21 cellular contexts compared by ENCODE assay signal in the genomic region with DNA sequence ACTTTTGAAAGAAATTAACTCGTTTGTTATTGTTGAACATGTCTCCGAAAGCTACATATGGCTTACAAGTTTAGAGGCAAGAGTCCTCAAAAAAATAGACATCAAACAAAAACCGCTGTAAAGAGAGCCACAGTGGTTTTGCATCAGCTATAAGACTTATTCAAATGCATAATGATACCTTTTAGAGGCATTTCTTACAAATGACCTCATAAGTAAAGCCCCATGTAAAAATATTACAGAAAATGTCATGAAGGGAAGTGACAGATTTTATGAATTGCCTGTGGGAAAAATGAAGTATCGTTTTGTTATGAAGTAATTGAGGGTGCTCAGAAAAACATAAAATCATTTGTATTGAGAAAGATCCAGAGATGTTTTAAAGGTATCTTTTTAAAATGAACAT.
DNase-seq lines count a peak whose midpoint lies in the region; ATAC-seq, FAIRE-seq and TF ChIP-seq lines count a peak whose summit lies in the region.
"Had no signal": no experiment of that assay in that cellular context is flagged by ENCODE, and none has a peak within 500 bp of the region (broad histone marks: within the 10 kb centered on the region; RNA-seq: fewer than 3 reads in every experiment).

No MANE protein-coding gene starts in this region.

- H3K4me3 ChIP-seq in GM23338 (no peak overlapping the region), SJCRH30 (no peak overlapping the region), esophagus muscularis mucosa (no peak overlapping the region)
- H3K4me3 ChIP-seq: A549; BLaER1 treated with 17β-estradiol and CSF1 and Interleukin-3, amounts not matched to agents 10 nM and 100 nM had no signal

- DNase-seq in GM23338 (ENCODE audit: low spot score) (no peak), SJCRH30 (no peak), frontal cortex (ENCODE audit: low spot score in 2 of 2) (no peak), esophagus muscularis mucosa (ENCODE audit: extremely low spot score) (no peak)
- DNase-seq in stimulated activated CD4-positive, alpha-beta T cell treated with anti-CD3 and anti-CD28 coated beads, Interleukin-4, amount 100 ng/mL, for 1 hour: no peak
- DNase-seq: AML-193; Caco-2; Calu3; CD4-positive, alpha-beta T cell; CD8-positive, alpha-beta T cell; DMS79 treated with DMSO at 0.1 percent for 48 hours; GF-D8 had no signal

- H4K20me1 ChIP-seq in GM23338 (replicated peaks; ENCODE audit: insufficient read depth): no peaks in the 10 kb centered on the region
- H4K20me1 ChIP-seq: BLaER1 treated with 17β-estradiol and CSF1 and Interleukin-3, amounts not matched to agents 10 nM and 100 nM had no signal

- H3F3A ChIP-seq in GM23338 (replicated peaks; ENCODE audit: low read depth): no peaks in the 10 kb centered on the region

- H3K9me3 ChIP-seq in SJCRH30 (replicated peaks): no peaks in the 10 kb centered on the region
- no peaks in the 10 kb centered on the region for H3K9me3 ChIP-seq in esophagus muscularis mucosa
- H3K9me3 ChIP-seq: A549; BLaER1 treated with 17β-estradiol and CSF1 and Interleukin-3, amounts not matched to agents 10 nM and 100 nM; Caco-2 had no signal

- no peak for TF ChIP-seq POLR2A in esophagus muscularis mucosa (IDR thresholded peaks at IDR 0.05; ENCODE audit: low read depth)

- peaks cover 18% of the 10 kb centered on the region; the same call in 2 of the 3 replicates for H3K4me1 Mint-ChIP-seq in GM23338
- H3K4me1 Mint-ChIP-seq: B cell had no signal

- no peak overlapping the region; the same call in 1 of the 2 replicates for H2AFZ ChIP-seq in GM23338

- H3K4me1 ChIP-seq in GM23338 (ENCODE audit: insufficient read depth) (peaks cover 8% of the 10 kb centered on the region), SJCRH30 (peaks cover 16% of the 10 kb centered on the region), esophagus muscularis mucosa (no peaks in the 10 kb centered on the region)
- H3K4me1 ChIP-seq: A549; BLaER1 treated with 17β-estradiol and CSF1 and Interleukin-3, amounts not matched to agents 10 nM and 100 nM; Caco-2 had no signal

- TF ChIP-seq CTCF in GM23338 (conservative IDR thresholded peaks at IDR 0.05; ENCODE audit: low read depth in 2 of 2): no peak
- TF ChIP-seq CTCF in esophagus muscularis mucosa (IDR thresholded peaks at IDR 0.05): no peak

- 75% methylated on average over 4 of the region's 4 CpGs for WGBS in esophagus muscularis mucosa

- no peaks in the 10 kb centered on the region for H3K9me2 ChIP-seq in GM23338 (ENCODE audit: insufficient read depth)

- H3K4me2 ChIP-seq in GM23338: no peak overlapping the region
- H3K4me2 ChIP-seq: A549; BLaER1 treated with 17β-estradiol and CSF1 and Interleukin-3, amounts not matched to agents 10 nM and 100 nM had no signal

- peak; percentile 31 for FAIRE-seq in frontal cortex (lab: Jason Lieb, UNC)
- FAIRE-seq: A549, D721Med, G401.6, GM12892, GM18507 had no signal

- H3K27me3 Mint-ChIP-seq in GM23338 (ENCODE audit: insufficient read depth, low read depth, poor library complexity): no peaks in the 10 kb centered on the region
- H3K27me3 Mint-ChIP-seq: B cell; CD4-positive, alpha-beta T cell had no signal

- intact Hi-C loops in esophagus muscularis mucosa (cut with DNase I): no loop called here

- no peak for TF ChIP-seq EP300 in esophagus muscularis mucosa (IDR thresholded peaks at IDR 0.05)

- H3K79me2 ChIP-seq in GM23338 (replicated peaks; ENCODE audit: insufficient read depth): no peaks in the 10 kb centered on the region

- H3K36me3 Mint-ChIP-seq in GM23338 (ENCODE audit: low read depth): no peaks in the 10 kb centered on the region
- H3K36me3 Mint-ChIP-seq: CD8-positive, alpha-beta T cell had no signal

- ATAC-seq in GM23338: no peak
- ATAC-seq: A549; CD8-positive, alpha-beta T cell had no signal

- H3K4me3 Mint-ChIP-seq in GM23338: no peak overlapping the region
- H3K4me3 Mint-ChIP-seq: B cell; CD4-positive, alpha-beta T cell; CD8-positive, alpha-beta T cell had no signal

- H3K27ac ChIP-seq in GM23338 (ENCODE audit: low read depth) (no peak overlapping the region), SJCRH30 (peak overlapping the region; percentile 33), esophagus muscularis mucosa (replicated peaks in 1 of 4) (no peak overlapping the region)
- H3K27ac ChIP-seq: 22Rv1; A549; BLaER1 treated with 17β-estradiol and CSF1 and Interleukin-3, amounts not matched to agents 10 nM and 100 nM; C4-2B had no signal

- 0 out of 2 replicates have a peak overlapping the region, but pooled peaks have one; percentile 29 for H3K27ac Mint-ChIP-seq in GM23338
- H3K27ac Mint-ChIP-seq: B cell; CD4-positive, alpha-beta T cell; CD8-positive, alpha-beta T cell had no signal

- H3K27me3 ChIP-seq in GM23338 (ENCODE audit: insufficient read depth) (no peaks in the 10 kb centered on the region), SJCRH30 (no peaks in the 10 kb centered on the region), esophagus muscularis mucosa (no peaks in the 10 kb centered on the region)
- H3K27me3 ChIP-seq: BLaER1 treated with 17β-estradiol and CSF1 and Interleukin-3, amounts not matched to agents 10 nM and 100 nM had no signal

- H3K36me3 ChIP-seq in GM23338 (ENCODE audit: insufficient read depth) (no peaks in the 10 kb centered on the region), SJCRH30 (no peaks in the 10 kb centered on the region), esophagus muscularis mucosa (no peaks in the 10 kb centered on the region)
- H3K36me3 ChIP-seq: BLaER1 treated with 17β-estradiol and CSF1 and Interleukin-3, amounts not matched to agents 10 nM and 100 nM had no signal

- H3K9me3 Mint-ChIP-seq in GM23338: no peaks in the 10 kb centered on the region
- H3K9me3 Mint-ChIP-seq: CD4-positive, alpha-beta T cell had no signal

TF ChIP-seq in GM23338, 12 proteins besides CTCF, POLR2A, EP300 and RAD21 (continues in another document):
- no peak for TF ChIP-seq ZNF114 (CRISPR knock-in tag; IDR thresholded peaks at IDR 0.05)
- TF ChIP-seq, protein P1, sequence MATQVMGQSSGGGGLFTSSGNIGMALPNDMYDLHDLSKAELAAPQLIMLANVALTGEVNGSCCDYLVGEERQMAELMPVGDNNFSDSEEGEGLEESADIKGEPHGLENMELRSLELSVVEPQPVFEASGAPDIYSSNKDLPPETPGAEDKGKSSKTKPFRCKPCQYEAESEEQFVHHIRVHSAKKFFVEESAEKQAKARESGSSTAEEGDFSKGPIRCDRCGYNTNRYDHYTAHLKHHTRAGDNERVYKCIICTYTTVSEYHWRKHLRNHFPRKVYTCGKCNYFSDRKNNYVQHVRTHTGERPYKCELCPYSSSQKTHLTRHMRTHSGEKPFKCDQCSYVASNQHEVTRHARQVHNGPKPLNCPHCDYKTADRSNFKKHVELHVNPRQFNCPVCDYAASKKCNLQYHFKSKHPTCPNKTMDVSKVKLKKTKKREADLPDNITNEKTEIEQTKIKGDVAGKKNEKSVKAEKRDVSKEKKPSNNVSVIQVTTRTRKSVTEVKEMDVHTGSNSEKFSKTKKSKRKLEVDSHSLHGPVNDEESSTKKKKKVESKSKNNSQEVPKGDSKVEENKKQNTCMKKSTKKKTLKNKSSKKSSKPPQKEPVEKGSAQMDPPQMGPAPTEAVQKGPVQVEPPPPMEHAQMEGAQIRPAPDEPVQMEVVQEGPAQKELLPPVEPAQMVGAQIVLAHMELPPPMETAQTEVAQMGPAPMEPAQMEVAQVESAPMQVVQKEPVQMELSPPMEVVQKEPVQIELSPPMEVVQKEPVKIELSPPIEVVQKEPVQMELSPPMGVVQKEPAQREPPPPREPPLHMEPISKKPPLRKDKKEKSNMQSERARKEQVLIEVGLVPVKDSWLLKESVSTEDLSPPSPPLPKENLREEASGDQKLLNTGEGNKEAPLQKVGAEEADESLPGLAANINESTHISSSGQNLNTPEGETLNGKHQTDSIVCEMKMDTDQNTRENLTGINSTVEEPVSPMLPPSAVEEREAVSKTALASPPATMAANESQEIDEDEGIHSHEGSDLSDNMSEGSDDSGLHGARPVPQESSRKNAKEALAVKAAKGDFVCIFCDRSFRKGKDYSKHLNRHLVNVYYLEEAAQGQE (IDR thresholded peaks at IDR 0.05; ENCODE audit: unreplicated experiment): no peak
- TF ChIP-seq, protein P2, sequence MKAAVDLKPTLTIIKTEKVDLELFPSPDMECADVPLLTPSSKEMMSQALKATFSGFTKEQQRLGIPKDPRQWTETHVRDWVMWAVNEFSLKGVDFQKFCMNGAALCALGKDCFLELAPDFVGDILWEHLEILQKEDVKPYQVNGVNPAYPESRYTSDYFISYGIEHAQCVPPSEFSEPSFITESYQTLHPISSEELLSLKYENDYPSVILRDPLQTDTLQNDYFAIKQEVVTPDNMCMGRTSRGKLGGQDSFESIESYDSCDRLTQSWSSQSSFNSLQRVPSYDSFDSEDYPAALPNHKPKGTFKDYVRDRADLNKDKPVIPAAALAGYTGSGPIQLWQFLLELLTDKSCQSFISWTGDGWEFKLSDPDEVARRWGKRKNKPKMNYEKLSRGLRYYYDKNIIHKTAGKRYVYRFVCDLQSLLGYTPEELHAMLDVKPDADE (IDR thresholded peaks at IDR 0.05): no peak
- TF ChIP-seq EZH2phosphoT487 (IDR thresholded peaks at IDR 0.05; ENCODE audit: unreplicated experiment): no peak
- TF ChIP-seq STAT1 (IDR thresholded peaks at IDR 0.05; ENCODE audit: unreplicated experiment): no peak
